1 cellular context compared by ENCODE assay signal in the genomic region with DNA sequence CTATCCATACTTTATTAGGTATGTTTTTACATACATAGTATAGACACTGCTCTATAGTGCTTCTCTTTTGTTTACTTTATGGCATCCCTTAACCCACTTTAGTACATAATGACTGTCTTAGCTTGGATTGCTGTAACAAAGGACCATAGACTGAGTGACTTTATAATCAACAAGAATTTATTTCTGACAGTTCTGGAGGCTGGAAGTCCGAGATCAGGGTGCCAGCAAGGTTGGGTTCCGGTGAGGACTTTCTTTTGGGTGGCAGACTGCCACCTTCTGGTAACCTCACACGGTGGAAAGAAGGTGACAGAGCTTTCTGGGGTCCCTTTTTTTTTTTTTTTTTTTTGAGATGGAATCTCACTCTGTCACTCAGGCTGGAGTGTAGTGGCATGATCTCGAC.
TF ChIP-seq lines count a peak whose summit lies in the region.

No MANE protein-coding gene starts in this region.

TF ChIP-seq in HepG2, 621 proteins besides CTCF, POLR2A, EP300 and RAD21 (continued from another document):
- TF ChIP-seq FOXA3 (CRISPR knock-in tag; IDR thresholded peaks at IDR 0.05) (no peak), GFI1 (CRISPR knock-in tag; IDR thresholded peaks at IDR 0.05; ENCODE audit: borderline replicate concordance) (no peak), ZNF335 (CRISPR knock-in tag; IDR thresholded peaks at IDR 0.05) (no peak), ZBTB3 (CRISPR knock-in tag; IDR thresholded peaks at IDR 0.05; ENCODE audit: borderline replicate concordance, low read depth) (no peak), ZFP62 (CRISPR knock-in tag; IDR thresholded peaks at IDR 0.05) (no peak), KLF16 (CRISPR knock-in tag; IDR thresholded peaks at IDR 0.05) (no peak), PHF20 (CRISPR knock-in tag; IDR thresholded peaks at IDR 0.05) (no peak), JARID2 (CRISPR knock-in tag; IDR thresholded peaks at IDR 0.05; ENCODE audit: insufficient replicate concordance) (no peak), ZNF484 (CRISPR knock-in tag; IDR thresholded peaks at IDR 0.05; ENCODE audit: borderline replicate concordance, low read depth) (no peak), ZNF768 (CRISPR knock-in tag; IDR thresholded peaks at IDR 0.05) (no peak), FOXP1 (IDR thresholded peaks at IDR 0.05) (no peak), FOXP1 (CRISPR knock-in tag; IDR thresholded peaks at IDR 0.05) (no peak), GATA4 (IDR thresholded peaks at IDR 0.05; ENCODE audit: borderline replicate concordance, low read depth) (no peak), ETV5 (CRISPR knock-in tag; IDR thresholded peaks at IDR 0.05; ENCODE audit: borderline replicate concordance) (peak; percentile 81; the same call in 1 of the 2 replicates), RBFOX2 (IDR thresholded peaks at IDR 0.05; ENCODE audit: low read depth, low read length) (no peak)
- TF ChIP-seq, protein P1, sequence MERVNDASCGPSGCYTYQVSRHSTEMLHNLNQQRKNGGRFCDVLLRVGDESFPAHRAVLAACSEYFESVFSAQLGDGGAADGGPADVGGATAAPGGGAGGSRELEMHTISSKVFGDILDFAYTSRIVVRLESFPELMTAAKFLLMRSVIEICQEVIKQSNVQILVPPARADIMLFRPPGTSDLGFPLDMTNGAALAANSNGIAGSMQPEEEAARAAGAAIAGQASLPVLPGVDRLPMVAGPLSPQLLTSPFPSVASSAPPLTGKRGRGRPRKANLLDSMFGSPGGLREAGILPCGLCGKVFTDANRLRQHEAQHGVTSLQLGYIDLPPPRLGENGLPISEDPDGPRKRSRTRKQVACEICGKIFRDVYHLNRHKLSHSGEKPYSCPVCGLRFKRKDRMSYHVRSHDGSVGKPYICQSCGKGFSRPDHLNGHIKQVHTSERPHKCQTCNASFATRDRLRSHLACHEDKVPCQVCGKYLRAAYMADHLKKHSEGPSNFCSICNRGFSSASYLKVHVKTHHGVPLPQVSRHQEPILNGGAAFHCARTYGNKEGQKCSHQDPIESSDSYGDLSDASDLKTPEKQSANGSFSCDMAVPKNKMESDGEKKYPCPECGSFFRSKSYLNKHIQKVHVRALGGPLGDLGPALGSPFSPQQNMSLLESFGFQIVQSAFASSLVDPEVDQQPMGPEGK (CRISPR knock-in tag; IDR thresholded peaks at IDR 0.05): no peak
- TF ChIP-seq, protein P2, sequence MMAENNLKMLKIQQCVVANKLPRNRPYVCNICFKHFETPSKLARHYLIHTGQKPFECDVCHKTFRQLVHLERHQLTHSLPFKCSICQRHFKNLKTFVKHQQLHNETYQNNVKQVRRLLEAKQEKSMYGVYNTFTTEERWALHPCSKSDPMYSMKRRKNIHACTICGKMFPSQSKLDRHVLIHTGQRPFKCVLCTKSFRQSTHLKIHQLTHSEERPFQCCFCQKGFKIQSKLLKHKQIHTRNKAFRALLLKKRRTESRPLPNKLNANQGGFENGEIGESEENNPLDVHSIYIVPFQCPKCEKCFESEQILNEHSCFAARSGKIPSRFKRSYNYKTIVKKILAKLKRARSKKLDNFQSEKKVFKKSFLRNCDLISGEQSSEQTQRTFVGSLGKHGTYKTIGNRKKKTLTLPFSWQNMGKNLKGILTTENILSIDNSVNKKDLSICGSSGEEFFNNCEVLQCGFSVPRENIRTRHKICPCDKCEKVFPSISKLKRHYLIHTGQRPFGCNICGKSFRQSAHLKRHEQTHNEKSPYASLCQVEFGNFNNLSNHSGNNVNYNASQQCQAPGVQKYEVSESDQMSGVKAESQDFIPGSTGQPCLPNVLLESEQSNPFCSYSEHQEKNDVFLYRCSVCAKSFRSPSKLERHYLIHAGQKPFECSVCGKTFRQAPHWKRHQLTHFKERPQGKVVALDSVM (CRISPR knock-in tag; IDR thresholded peaks at IDR 0.05): no peak
- TF ChIP-seq, protein P3, sequence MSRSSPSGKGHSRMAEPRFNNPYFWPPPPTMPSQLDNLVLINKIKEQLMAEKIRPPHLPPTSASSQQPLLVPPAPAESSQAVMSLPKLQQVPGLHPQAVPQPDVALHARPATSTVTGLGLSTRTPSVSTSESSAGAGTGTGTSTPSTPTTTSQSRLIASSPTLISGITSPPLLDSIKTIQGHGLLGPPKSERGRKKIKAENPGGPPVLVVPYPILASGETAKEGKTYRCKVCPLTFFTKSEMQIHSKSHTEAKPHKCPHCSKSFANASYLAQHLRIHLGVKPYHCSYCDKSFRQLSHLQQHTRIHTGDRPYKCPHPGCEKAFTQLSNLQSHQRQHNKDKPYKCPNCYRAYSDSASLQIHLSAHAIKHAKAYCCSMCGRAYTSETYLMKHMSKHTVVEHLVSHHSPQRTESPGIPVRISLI (CRISPR knock-in tag; IDR thresholded peaks at IDR 0.05; ENCODE audit: borderline replicate concordance): peak; percentile 73; the same call in 1 of the 2 replicates
- TF ChIP-seq, protein P4, sequence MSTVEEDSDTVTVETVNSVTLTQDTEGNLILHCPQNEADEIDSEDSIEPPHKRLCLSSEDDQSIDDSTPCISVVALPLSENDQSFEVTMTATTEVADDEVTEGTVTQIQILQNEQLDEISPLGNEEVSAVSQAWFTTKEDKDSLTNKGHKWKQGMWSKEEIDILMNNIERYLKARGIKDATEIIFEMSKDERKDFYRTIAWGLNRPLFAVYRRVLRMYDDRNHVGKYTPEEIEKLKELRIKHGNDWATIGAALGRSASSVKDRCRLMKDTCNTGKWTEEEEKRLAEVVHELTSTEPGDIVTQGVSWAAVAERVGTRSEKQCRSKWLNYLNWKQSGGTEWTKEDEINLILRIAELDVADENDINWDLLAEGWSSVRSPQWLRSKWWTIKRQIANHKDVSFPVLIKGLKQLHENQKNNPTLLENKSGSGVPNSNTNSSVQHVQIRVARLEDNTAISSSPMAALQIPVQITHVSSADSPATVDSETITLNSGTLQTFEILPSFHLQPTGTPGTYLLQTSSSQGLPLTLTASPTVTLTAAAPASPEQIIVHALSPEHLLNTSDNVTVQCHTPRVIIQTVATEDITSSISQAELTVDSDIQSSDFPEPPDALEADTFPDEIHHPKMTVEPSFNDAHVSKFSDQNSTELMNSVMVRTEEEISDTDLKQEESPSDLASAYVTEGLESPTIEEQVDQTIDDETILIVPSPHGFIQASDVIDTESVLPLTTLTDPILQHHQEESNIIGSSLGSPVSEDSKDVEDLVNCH (CRISPR knock-in tag; IDR thresholded peaks at IDR 0.05): no peak
- TF ChIP-seq, protein P5, sequence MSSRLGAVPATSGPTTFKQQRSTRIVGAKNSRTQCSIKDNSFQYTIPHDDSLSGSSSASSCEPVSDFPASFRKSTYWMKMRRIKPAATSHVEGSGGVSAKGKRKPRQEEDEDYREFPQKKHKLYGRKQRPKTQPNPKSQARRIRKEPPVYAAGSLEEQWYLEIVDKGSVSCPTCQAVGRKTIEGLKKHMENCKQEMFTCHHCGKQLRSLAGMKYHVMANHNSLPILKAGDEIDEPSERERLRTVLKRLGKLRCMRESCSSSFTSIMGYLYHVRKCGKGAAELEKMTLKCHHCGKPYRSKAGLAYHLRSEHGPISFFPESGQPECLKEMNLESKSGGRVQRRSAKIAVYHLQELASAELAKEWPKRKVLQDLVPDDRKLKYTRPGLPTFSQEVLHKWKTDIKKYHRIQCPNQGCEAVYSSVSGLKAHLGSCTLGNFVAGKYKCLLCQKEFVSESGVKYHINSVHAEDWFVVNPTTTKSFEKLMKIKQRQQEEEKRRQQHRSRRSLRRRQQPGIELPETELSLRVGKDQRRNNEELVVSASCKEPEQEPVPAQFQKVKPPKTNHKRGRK (CRISPR knock-in tag; IDR thresholded peaks at IDR 0.05): no peak
